8 cellular contexts compared by ENCODE assay signal in genomic region chr1:236522937-236523703, GRCh38. TPM values are rescaled to one million over a fixed set of nuclear protein-coding genes. Genes with fewer than 3 reads are reported as not detected.
DNase-seq lines count a peak whose midpoint lies in the region; ATAC-seq and TF ChIP-seq lines count a peak whose summit lies in the region.

No MANE protein-coding gene starts in this region.

- no peaks in the 10 kb centered on the region for H3K36me3 ChIP-seq in colonic mucosa
- H3K36me3 ChIP-seq in transverse colon = peaks cover 0 to 8% (median 2%) of the 10 kb centered on the region in 4 donors

- H3K27me3 ChIP-seq in colonic mucosa (no peaks in the 10 kb centered on the region), transverse colon (no peaks in the 10 kb centered on the region)

- H3K4me3 ChIP-seq in colonic mucosa (peak overlapping the region; percentile 91), transverse colon (peak overlapping the region; percentile 38 to 91 (median 76))

- peak overlapping the region; percentile 94 to 97 for H3K9ac ChIP-seq in colonic mucosa (ENCODE audit: low read depth in 2 of 2, low read length in 2 of 2)

- H3K27ac ChIP-seq in colonic mucosa (peak overlapping the region; percentile 82), transverse colon (peak overlapping the region; percentile 90 to 95 (median 94))

- no peak for TF ChIP-seq CTCF in colonic mucosa (IDR thresholded peaks at IDR 0.05)
- TF ChIP-seq CTCF in transverse colon (IDR thresholded peaks at IDR 0.05) = no peak

- peak; percentile 17 for DNase-seq in NCI-H1105 treated with DMSO at 0.1 percent for 48 hours (lab: John Stamatoyannopoulos, UW)
- no peak for DNase-seq in NCI-H1105 (lab: John Stamatoyannopoulos, UW)
- peak; percentile 27 for DNase-seq in NCI-H2029 (lab: John Stamatoyannopoulos, UW)
- DNase-seq in colonic mucosa = peak; percentile 70
- DNase-seq in medulla oblongata (ENCODE audit: extremely low spot score) = peak; percentile 7
- peak; percentile 50 for DNase-seq in transverse colon

- H3K4me1 ChIP-seq in colonic mucosa (no peaks in the 10 kb centered on the region), transverse colon (peaks cover 0 to 15% (median 6%) of the 10 kb centered on the region in 4 donors)

- H3K9me3 ChIP-seq in colonic mucosa (no peaks in the 10 kb centered on the region), transverse colon (no peaks in the 10 kb centered on the region)

- no peak for ATAC-seq in GM21825 (IDR thresholded peaks at IDR 0.05; ENCODE audit: unreplicated experiment)
- ATAC-seq in GM21515 (IDR thresholded peaks at IDR 0.05; ENCODE audit: unreplicated experiment) = no peak

- 33 to 35% methylated on average over 1 to 26 of the region's 26 CpGs for WGBS in transverse colon (ENCODE audit: low coverage in 1 of 2), 2 donors

- in situ Hi-C loops in transverse colon (cut with MboI; ENCODE audit: low pct_ligation_motif_present in 1 of 4, low pct_unique_long_range_greater_than_20kb in 1 of 4, low sequenced_read_pairs in 3 of 4) = no loop called here

- intact Hi-C loops in colonic mucosa (cut with DNase I) = no loop called here
- intact Hi-C loops in transverse colon (cut with DNase I; ENCODE audit: low total_unique reads) = no loop called here

- TF ChIP-seq EP300 in transverse colon (IDR thresholded peaks at IDR 0.05; ENCODE audit: low read depth) = no peak

- TF ChIP-seq POLR2A in transverse colon (IDR thresholded peaks at IDR 0.05) = no peak

RNA-seq across cellular contexts. Expression of gene LGALS8, which starts 0.7 kb away (rescaled TPM):
- 10 to 100 TPM; 33.5 to 58.4 TPM for total RNA-seq in colonic mucosa
- 10 to 100 TPM; 38.2 to 88.1 (median 59.3) TPM for total RNA-seq in transverse colon
